In genomic region chr1:8848663-8849386, GRCh38 we compare ENCODE assay signal across 8 cellular contexts. TPM values are rescaled to one million over a fixed set of nuclear protein-coding genes. Genes with fewer than 3 reads are reported as not detected.
A peak's percentile ranks its signal among the peaks of the same experiment; 100 is the strongest.
DNase-seq lines count a peak whose midpoint lies in the region; ATAC-seq lines count a peak whose summit lies in the region.

No MANE protein-coding gene starts in this region.

- no peak overlapping the region for H3K27ac Mint-ChIP-seq in CD4-positive, alpha-beta memory T cell

- H3K27ac ChIP-seq in CD4-positive, alpha-beta memory T cell (ENCODE audit: low read depth, low read length) = no peak overlapping the region
- H3K27ac ChIP-seq in caudate nucleus (ENCODE audit: low read depth, low read length) = peak overlapping the region; percentile 78

- H3K4me1 ChIP-seq in CD4-positive, alpha-beta memory T cell (ENCODE audit: insufficient read depth, low read length) = no peaks in the 10 kb centered on the region

- peaks cover 0 to 2% (median 0%) of the 10 kb centered on the region in 4 donors for H3K4me1 Mint-ChIP-seq in CD4-positive, alpha-beta memory T cell

- no peak overlapping the region for H3K4me3 Mint-ChIP-seq in CD4-positive, alpha-beta memory T cell

- H3K4me3 ChIP-seq in CD4-positive, alpha-beta memory T cell (ENCODE audit: low read length in 2 of 2) = no peak overlapping the region

- POLR2A ChIA-PET in CD4-positive, alpha-beta memory T cell (lab: Charles Lee; ENCODE audit: partially characterized antibody) = interaction anchor here (0.9 to 1.0 kb wide), 3 partner anchors 9 to 294 kb away, joined by 3 read pairs; no protein-coding TSS in a partner anchor

- intact Hi-C loops in CD4-positive, alpha-beta memory T cell (cut with micrococcal nuclease) = loop anchor here (1.0 to 10.0 kb wide), 3 partner anchors 122 to 444 kb away; no protein-coding TSS in a partner anchor

- H3K36me3 Mint-ChIP-seq in CD4-positive, alpha-beta memory T cell = no peaks in the 10 kb centered on the region

- no peaks in the 10 kb centered on the region for H3K27me3 ChIP-seq in CD4-positive, alpha-beta memory T cell (ENCODE audit: insufficient read depth, low read length)

- H3K9me3 Mint-ChIP-seq in CD4-positive, alpha-beta memory T cell = no peaks in the 10 kb centered on the region

- H3K27me3 Mint-ChIP-seq in CD4-positive, alpha-beta memory T cell = no peaks in the 10 kb centered on the region

- H3K36me3 ChIP-seq in CD4-positive, alpha-beta memory T cell (ENCODE audit: insufficient read depth, low read length) = no peaks in the 10 kb centered on the region

- DNase-seq in CD4-positive, alpha-beta memory T cell = peak; percentile 57 to 66 (median 64)
- DNase-seq in NCI-H2227 (lab: John Stamatoyannopoulos, UW; ENCODE audit: unreplicated experiment) = peak; percentile 89
- peak; percentile 58 for DNase-seq in activated CD4-positive, CD25-positive, alpha-beta regulatory T cell treated with anti-CD3 and anti-CD28 coated beads, Interleukin-2, amount 50 U/mL, for 16 hours (ENCODE audit: low read depth, low spot score)
- DNase-seq in caudate nucleus (lab: John Stamatoyannopoulos, UW) = peak in 59 of 61 donors; percentile 32 to 91 (median 79)
- DNase-seq in kidney tubule cell (ENCODE audit: low spot score) = peak; percentile 92
- DNase-seq in stimulated activated CD4-positive, alpha-beta T cell treated with anti-CD3 and anti-CD28 coated beads, Interleukin-15, amount 100 ng/mL, for 48 hours (ENCODE audit: low read depth in 2 of 2) = peak; percentile 57 to 69

- ATAC-seq in HG02610 (IDR thresholded peaks at IDR 0.05; ENCODE audit: unreplicated experiment) = peak; percentile 43
- no peak for ATAC-seq in GM18858 (IDR thresholded peaks at IDR 0.05; ENCODE audit: unreplicated experiment)

- no peaks in the 10 kb centered on the region for H3K9me3 ChIP-seq in CD4-positive, alpha-beta memory T cell (ENCODE audit: control insufficient read depth in 1 of 2, low read length in 2 of 2)

- CTCF ChIA-PET in CD4-positive, alpha-beta memory T cell (lab: Charles Lee; ENCODE audit: partially characterized antibody) = interaction anchor here (0.7 to 8.1 kb wide), 63 partner anchors 10 to 834 kb away, joined by 3 to 123 read pairs (median 5); partner anchors contain the start of gene RERE

RNA-seq across cellular contexts. Expression of gene ENO1, which starts 29.7 kb away (rescaled TPM):
- total RNA-seq in CD4-positive, alpha-beta memory T cell = 100 to 1,000 TPM; 291 to 305 TPM
- 1,000 to 10,000 TPM; 1,071 to 1,157 TPM for polyA plus RNA-seq in CD4-positive, alpha-beta memory T cell

RNA-seq across cellular contexts. Expression of gene RERE, which starts 31.4 kb away (rescaled TPM):
- total RNA-seq in CD4-positive, alpha-beta memory T cell = 100 to 1,000 TPM; 104 to 117 TPM
- 10 to 100 TPM in 1 of 2 donors, under 1 TPM in 1; 0.38 to 17.1 TPM for polyA plus RNA-seq in CD4-positive, alpha-beta memory T cell
